1 cellular context compared by ENCODE assay signal in the genomic region with DNA sequence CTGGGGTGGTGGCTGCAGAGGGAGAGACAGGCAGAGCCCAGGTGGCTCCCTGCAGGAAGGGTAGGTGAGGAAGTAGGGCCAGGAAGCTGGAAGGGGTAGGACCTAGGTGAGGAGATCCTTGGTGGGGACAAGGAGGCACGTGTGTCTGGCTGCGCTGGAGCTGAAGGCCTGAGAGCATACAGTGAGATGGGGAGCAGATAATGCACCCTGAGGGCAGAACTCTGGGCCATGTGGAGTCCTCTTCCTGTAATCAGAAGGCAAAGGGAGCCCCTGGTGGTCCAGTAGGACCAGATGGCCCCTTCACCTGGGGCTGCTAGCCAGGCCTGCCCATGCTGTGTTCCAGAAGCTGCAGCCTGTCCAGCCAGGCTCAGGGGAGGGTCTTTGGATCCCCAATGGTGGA.
TF ChIP-seq lines count a peak whose summit lies in the region.

No MANE protein-coding gene starts in this region.

TF ChIP-seq in WTC11, 78 proteins besides CTCF, POLR2A, EP300 and RAD21 (continued from another document):
- TF ChIP-seq OVOL2 (CRISPR knock-in tag; IDR thresholded peaks at IDR 0.05; ENCODE audit: borderline replicate concordance) (no peak), JAZF1 (CRISPR knock-in tag; IDR thresholded peaks at IDR 0.05) (no peak), PRRX2 (CRISPR knock-in tag; IDR thresholded peaks at IDR 0.05) (no peak), NFATC4 (CRISPR knock-in tag; IDR thresholded peaks at IDR 0.05) (no peak), ZNF423 (CRISPR knock-in tag; IDR thresholded peaks at IDR 0.05) (no peak), NR2C2 (CRISPR knock-in tag; IDR thresholded peaks at IDR 0.05) (no peak), ZNF138 (CRISPR knock-in tag; conservative IDR thresholded peaks at IDR 0.05) (no peak), ELF4 (CRISPR knock-in tag; IDR thresholded peaks at IDR 0.05; ENCODE audit: low read depth) (no peak), MYBL2 (CRISPR knock-in tag; IDR thresholded peaks at IDR 0.05) (no peak)
- TF ChIP-seq, protein P1, sequence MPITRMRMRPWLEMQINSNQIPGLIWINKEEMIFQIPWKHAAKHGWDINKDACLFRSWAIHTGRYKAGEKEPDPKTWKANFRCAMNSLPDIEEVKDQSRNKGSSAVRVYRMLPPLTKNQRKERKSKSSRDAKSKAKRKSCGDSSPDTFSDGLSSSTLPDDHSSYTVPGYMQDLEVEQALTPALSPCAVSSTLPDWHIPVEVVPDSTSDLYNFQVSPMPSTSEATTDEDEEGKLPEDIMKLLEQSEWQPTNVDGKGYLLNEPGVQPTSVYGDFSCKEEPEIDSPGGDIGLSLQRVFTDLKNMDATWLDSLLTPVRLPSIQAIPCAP (CRISPR knock-in tag; IDR thresholded peaks at IDR 0.05) = no peak
- TF ChIP-seq, protein P2, sequence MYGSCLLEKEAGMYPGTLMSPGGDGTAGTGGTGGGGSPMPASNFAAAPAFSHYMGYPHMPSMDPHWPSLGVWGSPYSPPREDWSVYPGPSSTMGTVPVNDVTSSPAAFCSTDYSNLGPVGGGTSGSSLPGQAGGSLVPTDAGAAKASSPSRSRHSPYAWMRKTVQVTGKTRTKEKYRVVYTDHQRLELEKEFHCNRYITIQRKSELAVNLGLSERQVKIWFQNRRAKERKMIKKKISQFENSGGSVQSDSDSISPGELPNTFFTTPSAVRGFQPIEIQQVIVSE (CRISPR knock-in tag; IDR thresholded peaks at IDR 0.05; ENCODE audit: borderline replicate concordance) = no peak
- TF ChIP-seq, protein P3, sequence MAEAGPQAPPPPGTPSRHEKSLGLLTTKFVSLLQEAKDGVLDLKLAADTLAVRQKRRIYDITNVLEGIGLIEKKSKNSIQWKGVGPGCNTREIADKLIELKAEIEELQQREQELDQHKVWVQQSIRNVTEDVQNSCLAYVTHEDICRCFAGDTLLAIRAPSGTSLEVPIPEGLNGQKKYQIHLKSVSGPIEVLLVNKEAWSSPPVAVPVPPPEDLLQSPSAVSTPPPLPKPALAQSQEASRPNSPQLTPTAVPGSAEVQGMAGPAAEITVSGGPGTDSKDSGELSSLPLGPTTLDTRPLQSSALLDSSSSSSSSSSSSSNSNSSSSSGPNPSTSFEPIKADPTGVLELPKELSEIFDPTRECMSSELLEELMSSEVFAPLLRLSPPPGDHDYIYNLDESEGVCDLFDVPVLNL (CRISPR knock-in tag; IDR thresholded peaks at IDR 0.05; ENCODE audit: borderline replicate concordance, low read depth) = no peak
